ENCODE assay signal across 20 cellular contexts in genomic region chr20:36378686-36379085, GRCh38.
DNase-seq lines count a peak whose midpoint lies in the region; ATAC-seq and TF ChIP-seq lines count a peak whose summit lies in the region.
"Had no signal": no experiment of that assay in that cellular context is flagged by ENCODE, and none has a peak within 500 bp of the region (broad histone marks: within the 10 kb centered on the region; RNA-seq: fewer than 3 reads in every experiment).

No MANE protein-coding gene starts in this region.

- H3K4me3 ChIP-seq in neuronal stem cell (ENCODE audit: low read length in 2 of 2) (no peak overlapping the region), gastrocnemius medialis (no peak overlapping the region)
- H3K4me3 ChIP-seq: A549; BLaER1 treated with 17β-estradiol and CSF1 and Interleukin-3, amounts not matched to agents 10 nM and 100 nM had no signal

- no peak overlapping the region for H2BK5ac ChIP-seq in neuronal stem cell (ENCODE audit: low read length)

- H4K8ac ChIP-seq in neuronal stem cell (ENCODE audit: low read depth, low read length): no peak overlapping the region

- intact Hi-C loops in activated naive CD4-positive, alpha-beta T cell treated with anti-CD3 and anti-CD28 coated beads for 36 hours (cut with micrococcal nuclease): no loop called here
- intact Hi-C loops in gastrocnemius medialis (cut with DNase I; ENCODE audit: low total_unique reads): no loop called here

- H2AFZ ChIP-seq in neuronal stem cell (ENCODE audit: low read length): no peak overlapping the region

- no peaks in the 10 kb centered on the region for H3K36me3 Mint-ChIP-seq in activated naive CD4-positive, alpha-beta T cell treated with anti-CD3 and anti-CD28 coated beads, Interleukin-2, amount 50 U/mL, for 24 hours
- H3K36me3 Mint-ChIP-seq in activated naive CD4-positive, alpha-beta T cell treated with anti-CD3 and anti-CD28 coated beads for 36 hours (ENCODE audit: low read depth): no peaks in the 10 kb centered on the region
- H3K36me3 Mint-ChIP-seq: CD8-positive, alpha-beta T cell had no signal

- peak overlapping the region; percentile 17 for H3K9ac ChIP-seq in neuronal stem cell (ENCODE audit: low read depth, low read length, poor library complexity)
- H3K9ac ChIP-seq: BLaER1 treated with 17β-estradiol and CSF1 and Interleukin-3, amounts not matched to agents 10 nM and 100 nM had no signal

- H2AK5ac ChIP-seq in neuronal stem cell (ENCODE audit: low read depth, low read length): peak overlapping the region; percentile 58

- H3K27ac Mint-ChIP-seq in activated naive CD4-positive, alpha-beta T cell treated with anti-CD3 and anti-CD28 coated beads, Interleukin-2, amount 50 U/mL, for 24 hours: peak overlapping the region; percentile 60
- no peak overlapping the region for H3K27ac Mint-ChIP-seq in activated naive CD4-positive, alpha-beta T cell treated with anti-CD3 and anti-CD28 coated beads for 36 hours
- H3K27ac Mint-ChIP-seq: B cell; CD4-positive, alpha-beta T cell; CD8-positive, alpha-beta T cell had no signal

- no peak for TF ChIP-seq CTCF in gastrocnemius medialis (IDR thresholded peaks at IDR 0.05 in 4 of 5, conservative IDR thresholded peaks at IDR 0.05 in 1 of 5)

- ATAC-seq in HG02885 (IDR thresholded peaks at IDR 0.05; ENCODE audit: poor library complexity, unreplicated experiment) (no peak), gastrocnemius medialis (no peak)
- ATAC-seq: A549; CD8-positive, alpha-beta T cell had no signal

- H3K27ac ChIP-seq in cingulate gyrus (ENCODE audit: low read depth, low read length) (peak overlapping the region; percentile 39), neuronal stem cell (replicated peaks; ENCODE audit: low read length) (no peak overlapping the region), temporal lobe (ENCODE audit: low read depth, low read length) (peak overlapping the region; percentile 13), gastrocnemius medialis (no peak overlapping the region)
- H3K27ac ChIP-seq: 22Rv1; A549; BLaER1 treated with 17β-estradiol and CSF1 and Interleukin-3, amounts not matched to agents 10 nM and 100 nM; C4-2B had no signal

- H3K27me3 Mint-ChIP-seq in activated naive CD4-positive, alpha-beta T cell treated with anti-CD3 and anti-CD28 coated beads, Interleukin-2, amount 50 U/mL, for 24 hours: peaks cover 14% of the 10 kb centered on the region
- H3K27me3 Mint-ChIP-seq in activated naive CD4-positive, alpha-beta T cell treated with anti-CD3 and anti-CD28 coated beads for 36 hours (ENCODE audit: low read depth): peaks cover 11% of the 10 kb centered on the region

- no peak for TF ChIP-seq POLR2A in gastrocnemius medialis (IDR thresholded peaks at IDR 0.05)

- CTCF ChIA-PET in activated naive CD4-positive, alpha-beta T cell treated with anti-CD3 and anti-CD28 coated beads for 36 hours (lab: Charles Lee): no interaction called here

- DNase-seq in activated naive CD4-positive, alpha-beta T cell treated with anti-CD3 and anti-CD28 coated beads for 36 hours: no peak
- DNase-seq in neuronal stem cell (ENCODE audit: low spot score) (no peak), gastrocnemius medialis (no peak)
- no peak for DNase-seq in stimulated activated CD4-positive, alpha-beta T cell treated with anti-CD3 and anti-CD28 coated beads, Interleukin-12 subunit alpha, Interleukin-12 subunit beta, amount 100 ng/mL, for 4 hours
- DNase-seq: AML-193; Caco-2; Calu3; CD4-positive, alpha-beta T cell; CD8-positive, alpha-beta T cell; DMS79 treated with DMSO at 0.1 percent for 48 hours; GF-D8 had no signal

- no peak overlapping the region for H4K91ac ChIP-seq in neuronal stem cell (ENCODE audit: low read depth, low read length, poor library complexity)

- H2BK15ac ChIP-seq in neuronal stem cell (ENCODE audit: low read length): peak overlapping the region; percentile 24

- H3K79me1 ChIP-seq in neuronal stem cell (ENCODE audit: low read depth, low read length): no peaks in the 10 kb centered on the region

- no peak overlapping the region for H2BK120ac ChIP-seq in neuronal stem cell (ENCODE audit: low read depth, low read length)

- H3K4ac ChIP-seq in neuronal stem cell (ENCODE audit: low read length): no peak overlapping the region

- H3K23ac ChIP-seq in neuronal stem cell (ENCODE audit: low read depth, low read length, poor library complexity): no peak overlapping the region

- H3K4me2 ChIP-seq in neuronal stem cell (ENCODE audit: insufficient read depth, low read length, poor library complexity, severe bottlenecking): no peak overlapping the region
- H3K4me2 ChIP-seq: A549; BLaER1 treated with 17β-estradiol and CSF1 and Interleukin-3, amounts not matched to agents 10 nM and 100 nM had no signal

- H3K9me3 ChIP-seq in neuronal stem cell (replicated peaks in 1 of 2; ENCODE audit: control insufficient read depth in 2 of 2, insufficient read depth in 1 of 2, low read depth in 1 of 2, low read length in 2 of 2) (no peaks in the 10 kb centered on the region), gastrocnemius medialis (no peaks in the 10 kb centered on the region)
- H3K9me3 ChIP-seq: A549, Caco-2 had no signal

- H3K36me3 ChIP-seq in neuronal stem cell (replicated peaks in 1 of 2; ENCODE audit: control insufficient read depth in 2 of 2, insufficient read depth in 2 of 2, low read length in 2 of 2) (no peaks in the 10 kb centered on the region), gastrocnemius medialis (no peaks in the 10 kb centered on the region)
- H3K36me3 ChIP-seq: BLaER1 treated with 17β-estradiol and CSF1 and Interleukin-3, amounts not matched to agents 10 nM and 100 nM had no signal

- H3K4me1 ChIP-seq in neuronal stem cell (ENCODE audit: control insufficient read depth in 2 of 2, insufficient read depth in 1 of 2, low read depth in 1 of 2, low read length in 2 of 2): no peaks in the 10 kb centered on the region
- no peaks in the 10 kb centered on the region for H3K4me1 ChIP-seq in gastrocnemius medialis
- H3K4me1 ChIP-seq: A549; BLaER1 treated with 17β-estradiol and CSF1 and Interleukin-3, amounts not matched to agents 10 nM and 100 nM; Caco-2 had no signal

- no peaks in the 10 kb centered on the region for H3K4me1 Mint-ChIP-seq in activated naive CD4-positive, alpha-beta T cell treated with anti-CD3 and anti-CD28 coated beads, Interleukin-2, amount 50 U/mL, for 24 hours
- H3K4me1 Mint-ChIP-seq in activated naive CD4-positive, alpha-beta T cell treated with anti-CD3 and anti-CD28 coated beads for 36 hours (ENCODE audit: low read depth): no peaks in the 10 kb centered on the region
- H3K4me1 Mint-ChIP-seq: B cell had no signal

- no peak overlapping the region for H3K18ac ChIP-seq in neuronal stem cell (ENCODE audit: low read length)

- H3K27me3 ChIP-seq in neuronal stem cell (ENCODE audit: control insufficient read depth in 3 of 3, insufficient read depth in 3 of 3, low read depth in 1 of 3, low read length in 3 of 3) (peaks cover 0 to 23% (median 2%) of the 10 kb centered on the region in 3 experiments), gastrocnemius medialis (peaks cover 2 to 6% (median 5%) of the 10 kb centered on the region in 3 donors)
- H3K27me3 ChIP-seq: BLaER1 treated with 17β-estradiol and CSF1 and Interleukin-3, amounts not matched to agents 10 nM and 100 nM had no signal

- H3K9me3 Mint-ChIP-seq in activated naive CD4-positive, alpha-beta T cell treated with anti-CD3 and anti-CD28 coated beads, Interleukin-2, amount 50 U/mL, for 24 hours: no peaks in the 10 kb centered on the region
- no peaks in the 10 kb centered on the region for H3K9me3 Mint-ChIP-seq in activated naive CD4-positive, alpha-beta T cell treated with anti-CD3 and anti-CD28 coated beads for 36 hours
- H3K9me3 Mint-ChIP-seq: CD4-positive, alpha-beta T cell; CD8-positive, alpha-beta T cell had no signal

- no CpG with 5 or more reads among the region's 9 CpGs for WGBS in neuronal stem cell (ENCODE audit: extremely low coverage in 2 of 2, insufficient read length in 2 of 2, insufficient replicate concordance in 1 of 2), 2 donors

- H3K14ac ChIP-seq in neuronal stem cell (ENCODE audit: low read length): no peak overlapping the region

- no peak overlapping the region for H3K4me3 Mint-ChIP-seq in activated naive CD4-positive, alpha-beta T cell treated with anti-CD3 and anti-CD28 coated beads, Interleukin-2, amount 50 U/mL, for 24 hours
- H3K4me3 Mint-ChIP-seq in activated naive CD4-positive, alpha-beta T cell treated with anti-CD3 and anti-CD28 coated beads for 36 hours: no peak overlapping the region
- H3K4me3 Mint-ChIP-seq: B cell; CD4-positive, alpha-beta T cell; CD8-positive, alpha-beta T cell had no signal

- no peak overlapping the region for H2BK12ac ChIP-seq in neuronal stem cell (ENCODE audit: low read length)

- in situ Hi-C loops in gastrocnemius medialis (cut with MboI; ENCODE audit: low sequenced_read_pairs in 4 of 4): no loop called here

Comparison
In these comparisons a context has a peak if more than half of its experiments do, and no peak if none do; other contexts are left out.
1. H3K27ac ChIP-seq: peak in cingulate gyrus (single experiment) and temporal lobe (single experiment); none in neuronal stem cell (single experiment) and gastrocnemius medialis (0 of 4).